Comparison of ENCODE assay signal across 8 cellular contexts in genomic region chr19:44752816-44753618, GRCh38. TPM values are rescaled to one million over a fixed set of nuclear protein-coding genes. Genes with fewer than 3 reads are reported as not detected.
A peak's percentile ranks its signal among the peaks of the same experiment; 100 is the strongest.
DNase-seq lines count a peak whose midpoint lies in the region; ATAC-seq, FAIRE-seq and TF ChIP-seq lines count a peak whose summit lies in the region.

No MANE protein-coding gene starts in this region.

- peak; percentile 66 for ATAC-seq in HG02610 (IDR thresholded peaks at IDR 0.05; ENCODE audit: unreplicated experiment)

- H3K4me3 ChIP-seq in GM12875 (ENCODE audit: low read depth, low read length) = peak overlapping the region; percentile 63
- peak overlapping the region; percentile 55 for H3K4me3 ChIP-seq in WI38 (ENCODE audit: low read depth, low read length)
- peak overlapping the region; percentile 29 for H3K4me3 ChIP-seq in bronchial epithelial cell (ENCODE audit: low read depth, low read length)

- FAIRE-seq in bronchial epithelial cell (lab: Jason Lieb, UNC) = no peak

- peak; percentile 51 for DNase-seq in NCI-H1105 (lab: John Stamatoyannopoulos, UW)
- peak; percentile 90 for DNase-seq in bronchial epithelial cell (ENCODE audit: low read depth)
- peak; percentile 95 for DNase-seq in kidney tubule cell (ENCODE audit: low spot score)
- peak; percentile 79 to 94 (median 85) for DNase-seq in stimulated activated CD4-positive, alpha-beta T cell treated with anti-CD3 and anti-CD28 coated beads, Interleukin-1b, Interleukin-23, amount 100 ng/mL, for 24 hours (ENCODE audit: low read depth in 4 of 4, low spot score in 1 of 4)
- DNase-seq in cortex of kidney (lab: John Stamatoyannopoulos, UW) = no peak

- TF ChIP-seq CTCF in GM12875 (IDR thresholded peaks at IDR 0.05; ENCODE audit: borderline replicate concordance, insufficient read depth, low read depth, low read length) (0 out of 2 replicates have a peak, but pooled peaks have one; percentile 1), WI38 (IDR thresholded peaks at IDR 0.05; ENCODE audit: low read depth, low read length) (no peak), bronchial epithelial cell (IDR thresholded peaks at IDR 0.05; ENCODE audit: insufficient read depth, low read length, severe bottlenecking) (no peak)

- peaks cover 33% of the 10 kb centered on the region for H3K36me3 ChIP-seq in bronchial epithelial cell (ENCODE audit: control insufficient read depth, insufficient read depth, low read length)

- H3K27me3 ChIP-seq in bronchial epithelial cell (ENCODE audit: control insufficient read depth, insufficient read depth, low read length) = no peaks in the 10 kb centered on the region

RNA-seq across cellular contexts. Expression of gene BCL3, which starts 4.5 kb away (rescaled TPM):
- total RNA-seq in bronchial epithelial cell = 2.1 and 4.7 TPM in 2 replicates

RNA-seq across cellular contexts. Expression of gene CBLC, which starts 24.7 kb away (rescaled TPM):
- total RNA-seq in bronchial epithelial cell = 65.0 and 73.7 TPM in 2 replicates

RNA-seq across cellular contexts. Expression of gene CEACAM16, which starts 54.1 kb away (rescaled TPM):
- total RNA-seq in bronchial epithelial cell = not detected in 2 replicates

RNA-seq across cellular contexts. Expression of gene BCAM, which starts 55.9 kb away (rescaled TPM):
- 16.6 and 35.8 TPM in 2 replicates for total RNA-seq in bronchial epithelial cell
